In the genomic region with DNA sequence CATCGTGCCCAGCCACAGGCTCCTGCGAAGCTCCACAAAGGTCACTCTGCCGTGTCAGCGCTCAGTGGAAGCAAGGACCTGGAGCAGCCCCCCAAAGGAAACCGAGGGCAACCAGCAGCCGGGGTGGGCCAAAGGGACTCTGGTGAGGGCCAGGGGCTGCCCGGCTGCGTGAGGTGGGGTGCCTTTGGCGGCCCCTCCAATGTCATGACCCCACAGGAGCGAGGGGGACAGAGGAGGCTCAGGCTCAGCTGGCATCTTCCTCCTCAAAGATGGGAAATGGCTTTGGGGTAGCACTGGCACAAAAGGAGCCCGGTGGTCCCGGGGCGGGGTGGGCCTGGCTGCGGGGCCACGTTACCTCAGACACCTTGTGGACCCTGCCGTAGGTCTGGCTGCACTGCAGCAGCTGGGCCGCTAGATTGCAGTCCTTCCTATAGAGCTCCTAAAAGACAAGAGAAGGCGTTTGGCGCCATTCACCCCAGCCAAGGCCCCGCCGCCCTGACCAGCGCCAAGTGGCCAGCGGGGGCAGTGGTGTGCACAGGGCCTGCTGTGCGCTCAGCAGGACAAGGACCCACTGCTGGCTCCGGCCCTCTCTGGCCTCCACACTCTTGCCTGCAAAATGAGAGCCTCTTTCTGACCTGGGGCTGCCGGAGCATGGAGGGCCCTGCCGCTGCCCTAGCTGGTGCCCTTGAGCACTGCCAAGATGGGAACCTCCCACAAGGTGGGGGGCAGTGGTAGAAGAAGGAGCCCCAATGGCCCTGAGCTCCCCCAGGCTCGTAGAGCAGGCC, we compare ENCODE assay signal across 11 cellular contexts. TPM values are rescaled to one million over a fixed set of nuclear protein-coding genes. Genes with fewer than 3 reads are reported as not detected.
A peak's percentile ranks its signal among the peaks of the same experiment; 100 is the strongest.
DNase-seq lines count a peak whose midpoint lies in the region; ATAC-seq and TF ChIP-seq lines count a peak whose summit lies in the region.
"Had no signal": no experiment of that assay in that cellular context is flagged by ENCODE, and none has a peak within 500 bp of the region (broad histone marks: within the 10 kb centered on the region; RNA-seq: fewer than 3 reads in every experiment).

No MANE protein-coding gene starts in this region.

- peaks cover 6% of the 10 kb centered on the region for H3K4me1 ChIP-seq in mesenchymal stem cell (ENCODE audit: control insufficient read depth, insufficient read depth, low read depth, low read length)
- H3K4me1 ChIP-seq: esophagus squamous epithelium had no signal

- H3K27ac ChIP-seq in brain microvascular endothelial cell (no peak overlapping the region), mesenchymal stem cell (ENCODE audit: low read length, poor library complexity, severe bottlenecking) (no peak overlapping the region)
- H3K27ac ChIP-seq: esophagus squamous epithelium had no signal

- no peak overlapping the region for H3K23ac ChIP-seq in mesenchymal stem cell (ENCODE audit: low read length in 2 of 2)

- H3K79me1 ChIP-seq in mesenchymal stem cell (replicated peaks; ENCODE audit: low read length, poor library complexity, severe bottlenecking), result no peaks in the 10 kb centered on the region

- no peak overlapping the region for H3K4ac ChIP-seq in mesenchymal stem cell (ENCODE audit: low read depth in 1 of 2, low read length in 2 of 2)

- H3K9me3 ChIP-seq in mesenchymal stem cell (ENCODE audit: control insufficient read depth, low read length), result no peaks in the 10 kb centered on the region
- H3K9me3 ChIP-seq: esophagus squamous epithelium, tibial nerve had no signal

- ATAC-seq in HG02973 (IDR thresholded peaks at IDR 0.05; ENCODE audit: unreplicated experiment) (no peak), HG03139 (IDR thresholded peaks at IDR 0.05; ENCODE audit: unreplicated experiment) (no peak)

- no peak for DNase-seq in BJ (ENCODE audit: low read depth)
- DNase-seq in HT1080 (ENCODE audit: low read depth), result peak; percentile 54
- no peak for DNase-seq in brain microvascular endothelial cell
- DNase-seq in mesenchymal stem cell, result peak; percentile 10
- no peak for DNase-seq in NOMO-1 (lab: John Stamatoyannopoulos, UW; ENCODE audit: unreplicated experiment in 2 of 2)
- no peak for DNase-seq in cortex of kidney (lab: John Stamatoyannopoulos, UW)
- DNase-seq: esophagus squamous epithelium; stimulated activated CD4-positive, alpha-beta T cell treated with anti-CD3 and anti-CD28 coated beads, Interleukin-4, amount 100 ng/mL, for 1 hour had no signal

- H3K36me3 ChIP-seq in BJ (ENCODE audit: control insufficient read depth, insufficient read depth, low read length), result no peaks in the 10 kb centered on the region; the same call in 1 of the 2 replicates
- H3K36me3 ChIP-seq in brain microvascular endothelial cell (replicated peaks), result no peaks in the 10 kb centered on the region
- peaks cover 0 to 85% of the 10 kb centered on the region in 2 experiments for H3K36me3 ChIP-seq in mesenchymal stem cell (ENCODE audit: control insufficient read depth in 1 of 2, insufficient read depth in 2 of 2, low read depth in 1 of 2, low read length in 2 of 2)
- H3K36me3 ChIP-seq: esophagus squamous epithelium had no signal

- no peak overlapping the region for H3K14ac ChIP-seq in mesenchymal stem cell (ENCODE audit: low read length in 2 of 2)

- H2AK5ac ChIP-seq in mesenchymal stem cell (ENCODE audit: low read length, severe bottlenecking), result no peak overlapping the region

- H2BK15ac ChIP-seq in mesenchymal stem cell (ENCODE audit: low read depth, poor library complexity, severe bottlenecking), result no peak overlapping the region

- H2BK12ac ChIP-seq in mesenchymal stem cell (ENCODE audit: low read length in 2 of 2), result no peak overlapping the region

- no peak overlapping the region for H3K18ac ChIP-seq in mesenchymal stem cell (ENCODE audit: low read depth in 1 of 2, low read length in 2 of 2)

- H3K9ac ChIP-seq in mesenchymal stem cell (ENCODE audit: low read length), result no peak overlapping the region

- 84% methylated on average over 28 of the region's 28 CpGs for WGBS in mesenchymal stem cell

- H3K27me3 ChIP-seq in BJ (ENCODE audit: control insufficient read depth, insufficient read depth, low read length) (no peaks in the 10 kb centered on the region), brain microvascular endothelial cell (replicated peaks) (no peaks in the 10 kb centered on the region), mesenchymal stem cell (ENCODE audit: control insufficient read depth in 1 of 2, insufficient read depth in 1 of 2, low read length in 2 of 2) (no peaks in the 10 kb centered on the region)
- H3K27me3 ChIP-seq: esophagus squamous epithelium, tibial nerve had no signal

- POLR2A ChIA-PET in BJ (lab: Charles Lee), result no interaction called here

- peak; percentile 30 for TF ChIP-seq CTCF in BJ (IDR thresholded peaks at IDR 0.05; ENCODE audit: insufficient read depth, low read depth, low read length)
- peak; percentile 58 for TF ChIP-seq CTCF in brain microvascular endothelial cell (IDR thresholded peaks at IDR 0.05; ENCODE audit: low read depth, low read length, missing control alignments)

- H4K91ac ChIP-seq in mesenchymal stem cell (ENCODE audit: low read length), result no peak overlapping the region

- no peak overlapping the region for H2AFZ ChIP-seq in mesenchymal stem cell (ENCODE audit: low read depth, low read length)

- in situ Hi-C loops in brain microvascular endothelial cell (cut with HindIII; ENCODE audit: low pct_ligation_motif_present, low sequenced_read_pairs), result no loop called here

- no peak overlapping the region for H2BK5ac ChIP-seq in mesenchymal stem cell (ENCODE audit: low read depth, low read length, poor library complexity, severe bottlenecking)

- H3K4me3 ChIP-seq in BJ (ENCODE audit: low read depth, low read length), result no peak overlapping the region
- H3K4me3 ChIP-seq in brain microvascular endothelial cell (ENCODE audit: low read depth, low read length), result no peak overlapping the region
- no peak overlapping the region for H3K4me3 ChIP-seq in mesenchymal stem cell (ENCODE audit: insufficient read depth in 1 of 2, low read depth in 1 of 2, low read length in 2 of 2)
- H3K4me3 ChIP-seq: esophagus squamous epithelium, tibial nerve had no signal

- H2BK120ac ChIP-seq in mesenchymal stem cell (ENCODE audit: low read depth, low read length), result no peak overlapping the region

- no peak overlapping the region for H3K4me2 ChIP-seq in mesenchymal stem cell (ENCODE audit: low read length, poor library complexity, severe bottlenecking)

- no peak overlapping the region for H4K8ac ChIP-seq in mesenchymal stem cell (ENCODE audit: low read length)

- CTCF ChIA-PET in BJ (lab: Yijun Ruan, JAX), result no interaction called here

RNA-seq across cellular contexts. Expression of gene BEGAIN, which starts 46.9 kb away (rescaled TPM):
- 0.05 and 0.22 TPM in 2 replicates for polyA plus RNA-seq in BJ (2011; rRNA removed)
- not detected in 2 replicates for polyA minus RNA-seq in BJ (2011; rRNA and poly(A)+ RNA removed)
- 0.33 and 0.35 TPM in 2 replicates for total RNA-seq in HT1080 (2014; rRNA removed; shearing (Covaris generic))
- 0.14 TPM in 1 of 2 replicates, not detected in the other for polyA plus RNA-seq in HT1080 (2015; cell fraction: cytosol; rRNA removed)
- polyA plus RNA-seq in HT1080 (2015; cell fraction: nucleus; rRNA removed), result 0.09 TPM in 1 of 2 replicates, not detected in the other
- polyA plus RNA-seq in mesenchymal stem cell (2013, experiment 1 of 2), result 0.15 TPM
- 0.11 TPM for polyA plus RNA-seq in mesenchymal stem cell (2013, experiment 2 of 2)

Comparison
In these comparisons a context has a peak if more than half of its experiments do, and no peak if none do; other contexts are left out.
1. DNase-seq: peak in HT1080 (single experiment) and mesenchymal stem cell (single experiment); none in BJ (single experiment), brain microvascular endothelial cell (single experiment), NOMO-1 (0 of 2) and cortex of kidney (single experiment).